25 cellular contexts compared by ENCODE assay signal in the genomic region with DNA sequence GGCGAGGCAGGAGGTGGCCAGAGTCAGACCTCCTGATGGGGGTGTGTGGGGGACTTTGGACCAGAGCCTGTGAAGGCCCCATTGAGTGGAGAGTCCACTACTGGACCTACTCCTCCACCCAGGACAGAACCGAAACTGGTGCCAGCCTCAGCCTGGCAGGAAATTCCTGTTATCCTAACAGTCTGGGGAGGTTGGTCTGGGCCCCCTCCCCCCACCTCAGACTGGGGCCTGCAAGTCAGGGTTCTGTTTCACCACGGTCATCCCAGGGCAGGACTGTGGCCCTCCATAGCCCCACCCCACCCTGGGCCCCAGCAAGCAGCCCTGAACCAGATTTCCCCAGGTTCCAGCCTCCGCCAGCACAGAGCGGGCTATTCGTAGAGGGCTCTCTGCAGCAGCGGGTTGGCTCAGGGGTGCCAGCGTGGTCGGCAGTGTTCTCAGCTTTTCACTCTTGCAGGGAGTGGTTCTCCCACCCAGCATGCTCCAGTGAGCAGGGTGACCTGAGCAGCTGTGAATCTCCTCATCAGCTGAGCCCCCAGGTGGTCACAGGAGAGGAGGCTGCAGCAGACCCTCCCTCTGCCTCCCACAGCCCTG.
"Had no signal": no experiment of that assay in that cellular context is flagged by ENCODE, and none has a peak within 500 bp of the region (broad histone marks: within the 10 kb centered on the region; RNA-seq: fewer than 3 reads in every experiment).

No MANE protein-coding gene starts in this region.

- H3K27me3 ChIP-seq: body of pancreas, right atrium auricular region, transverse colon, vagina had no signal

- H3K4me1 Mint-ChIP-seq: activated naive CD8-positive, alpha-beta T cell treated with anti-CD3 and anti-CD28 coated beads, Interleukin-2, amount 10 ng/mL, durations not matched to agents 7 days and 5 days had no signal

- H3K27ac ChIP-seq: left ventricle myocardium inferior, prostate gland, right atrium auricular region, vagina, WERI-Rb-1 had no signal

- H3K27ac Mint-ChIP-seq: activated naive CD8-positive, alpha-beta T cell treated with anti-CD3 and anti-CD28 coated beads, Interleukin-2, amount 10 ng/mL, durations not matched to agents 7 days and 5 days; memory B cell; stimulated activated naive CD8-positive, alpha-beta T cell treated with anti-CD3 and anti-CD28 coated beads, Interleukin-15, Interleukin-2, amounts not matched to agents 100 ng/mL and 50 ng/mL, for 24 hours had no signal

- DNase-seq: activated CD4-positive, alpha-beta T cell treated with anti-CD3 and anti-CD28 coated beads for 1 hour; activated CD8-positive, alpha-beta memory T cell treated with anti-CD3 and anti-CD28 coated beads for 24 hours; activated CD8-positive, alpha-beta memory T cell treated with anti-CD3 and anti-CD28 coated beads, Interleukin-2, amount 50 U/mL, for 48 hours; activated naive CD4-positive, alpha-beta T cell; activated naive CD8-positive, alpha-beta T cell treated with anti-CD3 and anti-CD28 coated beads, Interleukin-2, amount 10 ng/mL, durations not matched to agents 7 days and 5 days; caudate nucleus; erythroblast; foreskin melanocyte; glutamatergic neuron; hypothalamus; left ventricle myocardium inferior; stimulated activated CD4-positive, alpha-beta T cell treated with anti-CD3 and anti-CD28 coated beads, Interleukin-15, amount 100 ng/mL, for 24 hours; stimulated activated CD4-positive, alpha-beta T cell treated with anti-CD3 and anti-CD28 coated beads, Interleukin-2, amount 100 ng/mL, for 48 hours; SW 1271; T-helper 2 cell; transverse colon; WERI-Rb-1 had no signal

- FAIRE-seq: colon, keratinocyte had no signal

- H3K9me3 Mint-ChIP-seq: activated naive CD8-positive, alpha-beta T cell treated with anti-CD3 and anti-CD28 coated beads, Interleukin-2, amount 10 ng/mL, durations not matched to agents 7 days and 5 days; memory B cell; stimulated activated naive CD8-positive, alpha-beta T cell treated with anti-CD3 and anti-CD28 coated beads, Interleukin-15, Interleukin-2, amounts not matched to agents 100 ng/mL and 50 ng/mL, for 24 hours had no signal

- H3K4me3 Mint-ChIP-seq: activated naive CD8-positive, alpha-beta T cell treated with anti-CD3 and anti-CD28 coated beads, Interleukin-2, amount 10 ng/mL, durations not matched to agents 7 days and 5 days; memory B cell; stimulated activated naive CD8-positive, alpha-beta T cell treated with anti-CD3 and anti-CD28 coated beads, Interleukin-15, Interleukin-2, amounts not matched to agents 100 ng/mL and 50 ng/mL, for 24 hours had no signal

- H3K9me3 ChIP-seq: body of pancreas, left ventricle myocardium inferior, prostate gland, right atrium auricular region, transverse colon, vagina had no signal

- H3K4me1 ChIP-seq: left ventricle myocardium inferior, prostate gland, right atrium auricular region, vagina had no signal

- H3K36me3 Mint-ChIP-seq: activated naive CD8-positive, alpha-beta T cell treated with anti-CD3 and anti-CD28 coated beads, Interleukin-2, amount 10 ng/mL, durations not matched to agents 7 days and 5 days; memory B cell had no signal

- H3K36me3 ChIP-seq: left ventricle myocardium inferior, prostate gland, right atrium auricular region, transverse colon, vagina, WERI-Rb-1 had no signal

- H3K4me3 ChIP-seq: body of pancreas, left ventricle myocardium inferior, prostate gland, right atrium auricular region, transverse colon, vagina had no signal
